ENCODE assay signal across 1 cellular context in genomic region chr1:156751724-156752481, GRCh38.
TF ChIP-seq lines count a peak whose summit lies in the region.

No MANE protein-coding gene starts in this region.

TF ChIP-seq in HepG2, 621 proteins besides CTCF, POLR2A, EP300 and RAD21 (continued from another document and continues in another):
- TF ChIP-seq HBP1 (CRISPR knock-in tag; IDR thresholded peaks at IDR 0.05; ENCODE audit: low read depth) (peak; percentile 53; the same call in 1 of the 2 replicates), ZNF709 (CRISPR knock-in tag; IDR thresholded peaks at IDR 0.05) (peak; percentile 72; the same call in 1 of the 2 replicates), THRA (CRISPR knock-in tag; IDR thresholded peaks at IDR 0.05; ENCODE audit: borderline replicate concordance) (peak; percentile 59; the same call in 1 of the 2 replicates), ZNF547 (CRISPR knock-in tag; IDR thresholded peaks at IDR 0.05) (peak; percentile 42; the same call in 1 of the 2 replicates), ZNF891 (CRISPR knock-in tag; IDR thresholded peaks at IDR 0.05) (peak; percentile 73; the same call in 1 of the 2 replicates), ZNF138 (CRISPR knock-in tag; IDR thresholded peaks at IDR 0.05; ENCODE audit: low read depth) (0 out of 2 replicates have a peak, but pooled peaks have one; percentile 29), MTERF4 (CRISPR knock-in tag; IDR thresholded peaks at IDR 0.05) (peak; percentile 54; the same call in 1 of the 2 replicates), GTF2F1 (IDR thresholded peaks at IDR 0.05; ENCODE audit: low read length) (no peak), ZNF816 (CRISPR knock-in tag; IDR thresholded peaks at IDR 0.05; ENCODE audit: borderline replicate concordance) (peak; percentile 36; the same call in 1 of the 2 replicates), GRHL1 (CRISPR knock-in tag; conservative IDR thresholded peaks at IDR 0.05) (no peak), DNMT1 (CRISPR knock-in tag; IDR thresholded peaks at IDR 0.05) (0 out of 2 replicates have a peak, but pooled peaks have one; percentile 73), ZNF513 (CRISPR knock-in tag; conservative IDR thresholded peaks at IDR 0.05) (no peak), PHF8 (CRISPR knock-in tag; IDR thresholded peaks at IDR 0.05) (peak; percentile 68), ZSCAN22 (CRISPR knock-in tag; IDR thresholded peaks at IDR 0.05) (0 out of 2 replicates have a peak, but pooled peaks have one; percentile 37), ZNF550 (CRISPR knock-in tag; IDR thresholded peaks at IDR 0.05; ENCODE audit: borderline replicate concordance) (no peak), ZNF468 (CRISPR knock-in tag; IDR thresholded peaks at IDR 0.05) (no peak), RAD51 (IDR thresholded peaks at IDR 0.05; ENCODE audit: borderline replicate concordance) (no peak), SRY (CRISPR knock-in tag; IDR thresholded peaks at IDR 0.05) (peak; percentile 75; the same call in 1 of the 2 replicates), DMAP1 (CRISPR knock-in tag; IDR thresholded peaks at IDR 0.05) (no peak), KLF15 (CRISPR knock-in tag; IDR thresholded peaks at IDR 0.05; ENCODE audit: borderline replicate concordance) (0 out of 2 replicates have a peak, but pooled peaks have one; percentile 56), TCF7L2 (IDR thresholded peaks at IDR 0.05; ENCODE audit: low read depth, low read length) (no peak), PHF21A (CRISPR knock-in tag; IDR thresholded peaks at IDR 0.05) (no peak), MAFK (conservative IDR thresholded peaks at IDR 0.05 in 1 of 2, IDR thresholded peaks at IDR 0.05 in 1 of 2; ENCODE audit: low read length in 2 of 2) (no peak), SIN3A (IDR thresholded peaks at IDR 0.05; ENCODE audit: borderline replicate concordance, low read depth, low read length) (peak; percentile 65; the same call in 1 of the 2 replicates), ZNF567 (CRISPR knock-in tag; IDR thresholded peaks at IDR 0.05; ENCODE audit: borderline replicate concordance) (0 out of 2 replicates have a peak, but pooled peaks have one; percentile 26), GABPA (IDR thresholded peaks at IDR 0.05; ENCODE audit: low read depth, low read length) (peak; percentile 48), GABPA (CRISPR knock-in tag; IDR thresholded peaks at IDR 0.05; ENCODE audit: low read depth) (peak; percentile 71), ZNF343 (CRISPR knock-in tag; IDR thresholded peaks at IDR 0.05) (peak; percentile 76), ZNF136 (CRISPR knock-in tag; IDR thresholded peaks at IDR 0.05; ENCODE audit: low read depth) (no peak), ZNF619 (CRISPR knock-in tag; IDR thresholded peaks at IDR 0.05) (peak; percentile 91), NFE2L2 (IDR thresholded peaks at IDR 0.05; ENCODE audit: low read length) (no peak), TARDBP (CRISPR knock-in tag; IDR thresholded peaks at IDR 0.05) (peak; percentile 73; the same call in 1 of the 2 replicates), CHD2 (IDR thresholded peaks at IDR 0.05; ENCODE audit: low read depth, low read length) (0 out of 2 replicates have a peak, but pooled peaks have one; percentile 51), ZBTB2 (CRISPR knock-in tag; IDR thresholded peaks at IDR 0.05; ENCODE audit: low read depth) (peak; percentile 84), MYPOP (CRISPR knock-in tag; IDR thresholded peaks at IDR 0.05) (peak; percentile 54; the same call in 1 of the 2 replicates), THAP11 (CRISPR knock-in tag; IDR thresholded peaks at IDR 0.05) (peak; percentile 95), ZNF362 (CRISPR knock-in tag; IDR thresholded peaks at IDR 0.05; ENCODE audit: borderline replicate concordance) (no peak)
- TF ChIP-seq, protein P1, sequence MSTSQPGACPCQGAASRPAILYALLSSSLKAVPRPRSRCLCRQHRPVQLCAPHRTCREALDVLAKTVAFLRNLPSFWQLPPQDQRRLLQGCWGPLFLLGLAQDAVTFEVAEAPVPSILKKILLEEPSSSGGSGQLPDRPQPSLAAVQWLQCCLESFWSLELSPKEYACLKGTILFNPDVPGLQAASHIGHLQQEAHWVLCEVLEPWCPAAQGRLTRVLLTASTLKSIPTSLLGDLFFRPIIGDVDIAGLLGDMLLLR (CRISPR knock-in tag; IDR thresholded peaks at IDR 0.05) = no peak
- TF ChIP-seq, protein P2, sequence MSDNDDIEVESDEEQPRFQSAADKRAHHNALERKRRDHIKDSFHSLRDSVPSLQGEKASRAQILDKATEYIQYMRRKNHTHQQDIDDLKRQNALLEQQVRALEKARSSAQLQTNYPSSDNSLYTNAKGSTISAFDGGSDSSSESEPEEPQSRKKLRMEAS (IDR thresholded peaks at IDR 0.05) = peak; percentile 91
- TF ChIP-seq, protein P3, sequence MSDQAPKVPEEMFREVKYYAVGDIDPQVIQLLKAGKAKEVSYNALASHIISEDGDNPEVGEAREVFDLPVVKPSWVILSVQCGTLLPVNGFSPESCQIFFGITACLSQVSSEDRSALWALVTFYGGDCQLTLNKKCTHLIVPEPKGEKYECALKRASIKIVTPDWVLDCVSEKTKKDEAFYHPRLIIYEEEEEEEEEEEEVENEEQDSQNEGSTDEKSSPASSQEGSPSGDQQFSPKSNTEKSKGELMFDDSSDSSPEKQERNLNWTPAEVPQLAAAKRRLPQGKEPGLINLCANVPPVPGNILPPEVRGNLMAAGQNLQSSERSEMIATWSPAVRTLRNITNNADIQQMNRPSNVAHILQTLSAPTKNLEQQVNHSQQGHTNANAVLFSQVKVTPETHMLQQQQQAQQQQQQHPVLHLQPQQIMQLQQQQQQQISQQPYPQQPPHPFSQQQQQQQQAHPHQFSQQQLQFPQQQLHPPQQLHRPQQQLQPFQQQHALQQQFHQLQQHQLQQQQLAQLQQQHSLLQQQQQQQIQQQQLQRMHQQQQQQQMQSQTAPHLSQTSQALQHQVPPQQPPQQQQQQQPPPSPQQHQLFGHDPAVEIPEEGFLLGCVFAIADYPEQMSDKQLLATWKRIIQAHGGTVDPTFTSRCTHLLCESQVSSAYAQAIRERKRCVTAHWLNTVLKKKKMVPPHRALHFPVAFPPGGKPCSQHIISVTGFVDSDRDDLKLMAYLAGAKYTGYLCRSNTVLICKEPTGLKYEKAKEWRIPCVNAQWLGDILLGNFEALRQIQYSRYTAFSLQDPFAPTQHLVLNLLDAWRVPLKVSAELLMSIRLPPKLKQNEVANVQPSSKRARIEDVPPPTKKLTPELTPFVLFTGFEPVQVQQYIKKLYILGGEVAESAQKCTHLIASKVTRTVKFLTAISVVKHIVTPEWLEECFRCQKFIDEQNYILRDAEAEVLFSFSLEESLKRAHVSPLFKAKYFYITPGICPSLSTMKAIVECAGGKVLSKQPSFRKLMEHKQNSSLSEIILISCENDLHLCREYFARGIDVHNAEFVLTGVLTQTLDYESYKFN (CRISPR knock-in tag; conservative IDR thresholded peaks at IDR 0.05) = peak; percentile 62
- TF ChIP-seq, protein P4, sequence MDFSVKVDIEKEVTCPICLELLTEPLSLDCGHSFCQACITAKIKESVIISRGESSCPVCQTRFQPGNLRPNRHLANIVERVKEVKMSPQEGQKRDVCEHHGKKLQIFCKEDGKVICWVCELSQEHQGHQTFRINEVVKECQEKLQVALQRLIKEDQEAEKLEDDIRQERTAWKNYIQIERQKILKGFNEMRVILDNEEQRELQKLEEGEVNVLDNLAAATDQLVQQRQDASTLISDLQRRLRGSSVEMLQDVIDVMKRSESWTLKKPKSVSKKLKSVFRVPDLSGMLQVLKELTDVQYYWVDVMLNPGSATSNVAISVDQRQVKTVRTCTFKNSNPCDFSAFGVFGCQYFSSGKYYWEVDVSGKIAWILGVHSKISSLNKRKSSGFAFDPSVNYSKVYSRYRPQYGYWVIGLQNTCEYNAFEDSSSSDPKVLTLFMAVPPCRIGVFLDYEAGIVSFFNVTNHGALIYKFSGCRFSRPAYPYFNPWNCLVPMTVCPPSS (IDR thresholded peaks at IDR 0.05) = no peak
- TF ChIP-seq, protein P5, sequence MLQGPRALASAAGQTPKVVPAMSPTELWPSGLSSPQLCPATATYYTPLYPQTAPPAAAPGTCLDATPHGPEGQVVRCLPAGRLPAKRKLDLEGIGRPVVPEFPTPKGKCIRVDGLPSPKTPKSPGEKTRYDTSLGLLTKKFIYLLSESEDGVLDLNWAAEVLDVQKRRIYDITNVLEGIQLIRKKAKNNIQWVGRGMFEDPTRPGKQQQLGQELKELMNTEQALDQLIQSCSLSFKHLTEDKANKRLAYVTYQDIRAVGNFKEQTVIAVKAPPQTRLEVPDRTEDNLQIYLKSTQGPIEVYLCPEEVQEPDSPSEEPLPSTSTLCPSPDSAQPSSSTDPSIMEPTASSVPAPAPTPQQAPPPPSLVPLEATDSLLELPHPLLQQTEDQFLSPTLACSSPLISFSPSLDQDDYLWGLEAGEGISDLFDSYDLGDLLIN (CRISPR knock-in tag; IDR thresholded peaks at IDR 0.05; ENCODE audit: borderline replicate concordance) = 0 out of 2 replicates have a peak, but pooled peaks have one; percentile 62
